In genomic region chr18:63378919-63379638, GRCh38 we compare ENCODE assay signal across 10 cellular contexts. TPM values are rescaled to one million over a fixed set of nuclear protein-coding genes. Genes with fewer than 3 reads are reported as not detected.
A peak's percentile ranks its signal among the peaks of the same experiment; 100 is the strongest.
DNase-seq lines count a peak whose midpoint lies in the region; ATAC-seq, FAIRE-seq and TF ChIP-seq lines count a peak whose summit lies in the region.
"Had no signal": no experiment of that assay in that cellular context is flagged by ENCODE, and none has a peak within 500 bp of the region (broad histone marks: within the 10 kb centered on the region; RNA-seq: fewer than 3 reads in every experiment).

No MANE protein-coding gene starts in this region.

- H3K9me3 ChIP-seq in OCI-LY1 (ENCODE audit: low read length), result no peaks in the 10 kb centered on the region
- H3K9me3 ChIP-seq in endothelial cell of umbilical vein (replicated peaks; ENCODE audit: control insufficient read depth, insufficient read depth, low read length), result no peaks in the 10 kb centered on the region
- peaks cover 6% of the 10 kb centered on the region for H3K9me3 ChIP-seq in mucosa of descending colon

- H3K9ac ChIP-seq in OCI-LY1 (ENCODE audit: low read length), result no peak overlapping the region
- peak overlapping the region; percentile 24 for H3K9ac ChIP-seq in endothelial cell of umbilical vein (replicated peaks; ENCODE audit: extremely low read depth, insufficient read depth, low read length)

- no TSS peak for BruUV-seq in endothelial cell of umbilical vein (replicated peaks; lab: Mats Ljungman, UMichigan)

- POLR2A ChIA-PET in endothelial cell of umbilical vein (lab: Charles Lee), result no interaction called here

- H3K4me2 ChIP-seq in OCI-LY1 (ENCODE audit: low read length) (no peak overlapping the region), endothelial cell of umbilical vein (ENCODE audit: insufficient read depth, low read length) (peak overlapping the region; percentile 89)

- H3K9me1 ChIP-seq in endothelial cell of umbilical vein (replicated peaks; ENCODE audit: control insufficient read depth, extremely low read depth, insufficient read depth, low read length), result no peaks in the 10 kb centered on the region

- no peaks in the 10 kb centered on the region for H3F3A ChIP-seq in OCI-LY1 (ENCODE audit: insufficient read depth, low read length)

- DNase-seq in endothelial cell of umbilical vein (ENCODE audit: low read depth, low spot score), result peak; percentile 45
- no peak for DNase-seq in midbrain (lab: John Stamatoyannopoulos, UW)
- DNase-seq in sciatic nerve (ENCODE audit: low spot score), result no peak
- no peak for DNase-seq in mucosa of descending colon
- DNase-seq: left ventricle myocardium superior had no signal

- H3K79me2 ChIP-seq in OCI-LY1 (ENCODE audit: insufficient read depth, low read length), result no peaks in the 10 kb centered on the region
- no peaks in the 10 kb centered on the region for H3K79me2 ChIP-seq in endothelial cell of umbilical vein (ENCODE audit: control insufficient read depth, insufficient read depth, low read length)

- ATAC-seq in GM19455 (IDR thresholded peaks at IDR 0.05; ENCODE audit: unreplicated experiment), result peak; percentile 59
- ATAC-seq in HG03439 (IDR thresholded peaks at IDR 0.05; ENCODE audit: unreplicated experiment), result no peak
- no peak for ATAC-seq in sciatic nerve
- ATAC-seq in mucosa of descending colon, result no peak
- ATAC-seq: left ventricle myocardium superior had no signal

- FAIRE-seq in G401.6 (lab: Jason Lieb, UNC), result peak; percentile 30
- FAIRE-seq in endothelial cell of umbilical vein (lab: Jason Lieb, UNC), result no peak
- FAIRE-seq: frontal cortex had no signal

- H4K20me1 ChIP-seq in OCI-LY1 (ENCODE audit: insufficient read depth, low read length), result no peaks in the 10 kb centered on the region
- H4K20me1 ChIP-seq in endothelial cell of umbilical vein (replicated peaks; ENCODE audit: control insufficient read depth, extremely low read depth, insufficient read depth, low read length), result no peaks in the 10 kb centered on the region

- H3K4me3 ChIP-seq in OCI-LY1 (ENCODE audit: low read depth, low read length, poor library complexity, severe bottlenecking) (no peak overlapping the region), endothelial cell of umbilical vein (replicated peaks in 1 of 3; ENCODE audit: insufficient read depth in 1 of 3, low read depth in 1 of 3, low read length in 3 of 3) (peak overlapping the region in 1 of 3 experiments; percentile 53), mucosa of descending colon (no peak overlapping the region)

- H3K27me3 ChIP-seq in OCI-LY1 (ENCODE audit: insufficient read depth, low read length), result no peaks in the 10 kb centered on the region
- H3K27me3 ChIP-seq in endothelial cell of umbilical vein (ENCODE audit: control insufficient read depth in 2 of 2, insufficient read depth in 2 of 2, low read length in 2 of 2), result no peaks in the 10 kb centered on the region

- intact Hi-C loops in endothelial cell of umbilical vein (cut with micrococcal nuclease), result no loop called here
- intact Hi-C loops in sciatic nerve (cut with DNase I), result no loop called here
- intact Hi-C loops in mucosa of descending colon (cut with DNase I, micrococcal nuclease), result no loop called here

- no peaks in the 10 kb centered on the region for H3K9me2 ChIP-seq in OCI-LY1 (ENCODE audit: low read depth, low read length)

- TF ChIP-seq POLR2A in endothelial cell of umbilical vein (IDR thresholded peaks at IDR 0.05; ENCODE audit: low read depth, low read length), result no peak

- H2AFZ ChIP-seq in OCI-LY1 (ENCODE audit: low read length), result 0 out of 2 replicates have a peak overlapping the region, but pooled peaks have one; percentile 43
- H2AFZ ChIP-seq in endothelial cell of umbilical vein (ENCODE audit: low read depth, low read length), result peak overlapping the region; percentile 36

- no peak for TF ChIP-seq CTCF in OCI-LY1 (IDR thresholded peaks at IDR 0.05; ENCODE audit: low read length)
- TF ChIP-seq CTCF in endothelial cell of umbilical vein (IDR thresholded peaks at IDR 0.05; ENCODE audit: extremely low read depth in 1 of 2, insufficient read depth in 1 of 2, low read depth in 1 of 2, low read length in 2 of 2), result no peak
- TF ChIP-seq CTCF in mucosa of descending colon (IDR thresholded peaks at IDR 0.05), result no peak

- no peak overlapping the region for H3K27ac ChIP-seq in OCI-LY1 (ENCODE audit: low read depth, low read length, poor library complexity, severe bottlenecking)
- H3K27ac ChIP-seq in endothelial cell of umbilical vein (ENCODE audit: insufficient read depth, low read depth, low read length), result peak overlapping the region; percentile 36

- CTCF ChIA-PET in endothelial cell of umbilical vein (lab: Charles Lee), result no interaction called here

- no peaks in the 10 kb centered on the region for H3K4me1 ChIP-seq in OCI-LY1 (ENCODE audit: insufficient read depth, low read length, severe bottlenecking)
- H3K4me1 ChIP-seq in endothelial cell of umbilical vein (ENCODE audit: control insufficient read depth, extremely low read depth, insufficient read depth, low read length), result peaks cover 7% of the 10 kb centered on the region
- H3K4me1 ChIP-seq in mucosa of descending colon (ENCODE audit: low read depth), result peaks cover 3% of the 10 kb centered on the region

- H3K36me3 ChIP-seq in OCI-LY1 (ENCODE audit: insufficient read depth, low read length) (no peaks in the 10 kb centered on the region), endothelial cell of umbilical vein (ENCODE audit: control insufficient read depth in 2 of 2, extremely low read depth in 1 of 2, insufficient read depth in 2 of 2, low read length in 2 of 2) (peaks cover 0 to 4% of the 10 kb centered on the region in 2 experiments), mucosa of descending colon (ENCODE audit: low read depth) (no peaks in the 10 kb centered on the region)

- dilution Hi-C loops in endothelial cell of umbilical vein (cut with MboI; ENCODE audit: extremely low pct_ligation_motif_present, low sequenced_read_pairs), result no loop called here

TF ChIP-seq in endothelial cell of umbilical vein, 7 proteins besides CTCF, POLR2A, EP300 and RAD21:
- TF ChIP-seq EZH2 (IDR thresholded peaks at IDR 0.05; ENCODE audit: borderline replicate concordance, low read depth, low read length, severe bottlenecking), result no peak
- peak; percentile 14 for TF ChIP-seq GATA2 (IDR thresholded peaks at IDR 0.05; ENCODE audit: insufficient read depth, insufficient read length, low read depth, low read length)
TF ChIP-seq in endothelial cell of umbilical vein: peak in this region for 1.

RNA-seq across cellular contexts. Expression of gene KDSR, which starts 12.1 kb away (rescaled TPM):
- total RNA-seq in endothelial cell of umbilical vein, result 40.6 and 43.1 TPM in 2 replicates
- 11.1 and 17.1 TPM in 2 replicates for polyA plus RNA-seq in endothelial cell of umbilical vein
- polyA plus RNA-seq in endothelial cell of umbilical vein (2011; cell fraction: cytosol; rRNA removed), result 19.8 and 20.7 TPM in 2 replicates
- polyA plus RNA-seq in endothelial cell of umbilical vein (2011; cell fraction: nucleus; rRNA removed), result 19.6 and 23.8 TPM in 2 replicates
- polyA plus RNA-seq in endothelial cell of umbilical vein (2012), result 27.6 and 33.5 TPM in 2 replicates
- 39.5 and 42.8 TPM in 2 replicates for polyA minus RNA-seq in endothelial cell of umbilical vein
- 34.7 TPM for polyA minus RNA-seq in endothelial cell of umbilical vein (2011; cell fraction: cytosol; rRNA and poly(A)+ RNA removed)
- polyA minus RNA-seq in endothelial cell of umbilical vein (2011; cell fraction: nucleus; rRNA and poly(A)+ RNA removed), result 34.2 and 40.8 TPM in 2 replicates
- 118 TPM for total RNA-seq in sciatic nerve
- total RNA-seq in mucosa of descending colon, result 10 to 100 TPM; 33.6 to 79.4 (median 51.4) TPM

RNA-seq across cellular contexts. Expression of gene VPS4B, which starts 43.2 kb away (rescaled TPM):
- total RNA-seq in endothelial cell of umbilical vein (50.2 and 54.7 TPM in 2 replicates), sciatic nerve (60.4 TPM), mucosa of descending colon (100 to 1,000 TPM in 2 of 3 donors, 10 to 100 TPM in 1; 83.8 to 167 (median 116) TPM)
- polyA plus RNA-seq in endothelial cell of umbilical vein, result 7.8 and 10.5 TPM in 2 replicates
- 14.0 and 14.2 TPM in 2 replicates for polyA plus RNA-seq in endothelial cell of umbilical vein (2011; cell fraction: cytosol; rRNA removed)
- 12.2 and 13.5 TPM in 2 replicates for polyA plus RNA-seq in endothelial cell of umbilical vein (2011; cell fraction: nucleus; rRNA removed)
- 24.3 and 30.3 TPM in 2 replicates for polyA plus RNA-seq in endothelial cell of umbilical vein (2012)
- polyA minus RNA-seq in endothelial cell of umbilical vein, result 14.9 and 21.2 TPM in 2 replicates
- polyA minus RNA-seq in endothelial cell of umbilical vein (2011; cell fraction: cytosol; rRNA and poly(A)+ RNA removed), result 21.9 TPM
- polyA minus RNA-seq in endothelial cell of umbilical vein (2011; cell fraction: nucleus; rRNA and poly(A)+ RNA removed), result 23.9 and 33.2 TPM in 2 replicates

RNA-seq across cellular contexts. Expression of gene BCL2, which starts 59.5 kb away (rescaled TPM):
- 3.8 and 5.0 TPM in 2 replicates for total RNA-seq in endothelial cell of umbilical vein
- polyA plus RNA-seq in endothelial cell of umbilical vein, result 0.35 and 0.45 TPM in 2 replicates
- 0.52 and 0.61 TPM in 2 replicates for polyA plus RNA-seq in endothelial cell of umbilical vein (2011; cell fraction: cytosol; rRNA removed)
- 0.85 and 1.2 TPM in 2 replicates for polyA plus RNA-seq in endothelial cell of umbilical vein (2011; cell fraction: nucleus; rRNA removed)
- 0.63 and 0.94 TPM in 2 replicates for polyA plus RNA-seq in endothelial cell of umbilical vein (2012)
- 2.1 and 2.2 TPM in 2 replicates for polyA minus RNA-seq in endothelial cell of umbilical vein
- polyA minus RNA-seq in endothelial cell of umbilical vein (2011; cell fraction: cytosol; rRNA and poly(A)+ RNA removed), result 4.8 TPM
- 4.5 and 5.2 TPM in 2 replicates for polyA minus RNA-seq in endothelial cell of umbilical vein (2011; cell fraction: nucleus; rRNA and poly(A)+ RNA removed)
- total RNA-seq in sciatic nerve, result 47.3 TPM
- total RNA-seq in mucosa of descending colon, result 10 to 100 TPM; 17.7 to 25.7 (median 20.5) TPM
